20 cellular contexts compared by ENCODE assay signal in the genomic region with DNA sequence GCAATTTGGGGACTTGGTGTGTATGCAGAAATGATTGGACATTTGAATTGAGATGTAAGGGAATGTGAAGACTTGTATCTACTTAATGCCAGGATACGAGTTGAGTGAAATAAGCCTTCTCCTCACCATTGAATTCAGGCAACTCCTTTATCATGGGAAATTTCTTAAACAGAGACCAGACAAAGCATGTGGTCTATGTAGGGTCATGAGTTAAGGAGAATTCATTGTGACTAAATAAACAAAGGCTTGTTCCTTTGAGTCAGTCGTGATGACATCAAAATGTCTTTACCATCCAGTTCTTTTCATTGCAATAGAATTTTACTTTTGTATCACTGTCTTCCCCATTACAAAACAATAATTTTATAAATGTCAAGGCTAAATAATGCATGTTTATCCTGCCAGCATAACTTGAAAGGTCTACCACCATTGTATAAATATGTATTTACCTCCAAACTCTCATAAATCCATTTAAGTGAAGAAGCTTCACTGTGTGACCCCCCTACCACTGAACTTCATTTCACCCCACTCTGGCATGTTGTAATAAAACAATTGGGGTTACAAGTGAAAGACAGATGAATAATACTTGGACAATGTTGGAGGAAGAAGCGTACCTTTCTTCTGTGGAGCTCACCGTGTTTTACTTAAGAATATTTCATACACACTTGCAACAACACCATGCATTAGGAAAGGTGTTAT.
A peak's percentile ranks its signal among the peaks of the same experiment; 100 is the strongest.
DNase-seq lines count a peak whose midpoint lies in the region; ATAC-seq and TF ChIP-seq lines count a peak whose summit lies in the region.
"Had no signal": no experiment of that assay in that cellular context is flagged by ENCODE, and none has a peak within 500 bp of the region (broad histone marks: within the 10 kb centered on the region; RNA-seq: fewer than 3 reads in every experiment).

No MANE protein-coding gene starts in this region.

- no peak for ATAC-seq in GM21576 (IDR thresholded peaks at IDR 0.05; ENCODE audit: unreplicated experiment)
- ATAC-seq: HepG2 had no signal

- no peak overlapping the region for H3K4me3 ChIP-seq in foreskin fibroblast (ENCODE audit: low read depth in 1 of 2, low read length in 2 of 2)
- H3K4me3 ChIP-seq: Peyer's patch had no signal

- DNase-seq in HT1080 (ENCODE audit: low read depth) (peak; percentile 12), SK-MEL-5 (ENCODE audit: low read depth, low spot score) (peak; percentile 37), epithelial cell of prostate (ENCODE audit: low read depth, low spot score) (no peak), pulmonary artery endothelial cell (ENCODE audit: low read depth, low spot score) (peak; percentile 63), glomerular visceral epithelial cell (ENCODE audit: extremely low spot score) (no peak), foreskin fibroblast (no peak)
- DNase-seq: ACHN; CD4-positive, alpha-beta T cell; DND-41; GOT3; HFFc6; MM.1S; NCI-H1930; NCI-H2171; NCI-H510A; NCI-H82; Peyer's patch; Right ventricle myocardium superior had no signal

- TF ChIP-seq CTCF in foreskin fibroblast (IDR thresholded peaks at IDR 0.05; ENCODE audit: low read depth, low read length): no peak

- in situ Hi-C loops in SK-MEL-5 (cut with HindIII; ENCODE audit: low pct_unique_long_range_greater_than_20kb, low sequenced_read_pairs): no loop called here

- H3K27ac ChIP-seq in epithelial cell of prostate: peak overlapping the region; percentile 16
- H3K27ac ChIP-seq: Peyer's patch had no signal

Comparison
In these comparisons a context has a peak if more than half of its experiments do, and no peak if none do; other contexts are left out.
1. DNase-seq: peak in HT1080 (single experiment), SK-MEL-5 (single experiment) and pulmonary artery endothelial cell (single experiment); none in epithelial cell of prostate (single experiment), glomerular visceral epithelial cell (single experiment) and foreskin fibroblast (0 of 2).